Comparison of ENCODE assay signal across 1 cellular context in genomic region chr22:36977947-36978660, GRCh38.
TF ChIP-seq lines count a peak whose summit lies in the region.

No MANE protein-coding gene starts in this region.

TF ChIP-seq in K562, 482 proteins besides CTCF, POLR2A, EP300 and RAD21 (continued from another document and continues in another):
- TF ChIP-seq ZBTB40 (IDR thresholded peaks at IDR 0.05) (peak; percentile 59), ZBTB40 (CRISPR knock-in tag; IDR thresholded peaks at IDR 0.05) (no peak), ZNF589 (CRISPR knock-in tag; IDR thresholded peaks at IDR 0.05; ENCODE audit: low read depth) (no peak), ZNF75A (CRISPR knock-in tag; IDR thresholded peaks at IDR 0.05) (no peak), ZMIZ1 (IDR thresholded peaks at IDR 0.05; ENCODE audit: low read depth in 2 of 2, low read length in 2 of 2) (0 out of 4 replicates have a peak, but pooled peaks of 1 of the 2 experiments have one; percentile 4), RNF2 (IDR thresholded peaks at IDR 0.05) (no peak), JUND (IDR thresholded peaks at IDR 0.05; ENCODE audit: borderline replicate concordance, low read depth, low read length) (peak; percentile 46; the same call in 1 of the 2 replicates), JUND (tag; IDR thresholded peaks at IDR 0.05; ENCODE audit: borderline replicate concordance, low read depth, low read length) (peak; percentile 3; the same call in 1 of the 3 replicates), PKNOX1 (IDR thresholded peaks at IDR 0.05) (peak; percentile 81), FOSL1 (tag; conservative IDR thresholded peaks at IDR 0.05) (0 out of 2 replicates have a peak, but pooled peaks have one; percentile 14), EP400 (IDR thresholded peaks at IDR 0.05) (0 out of 2 replicates have a peak, but pooled peaks have one; percentile 20), GABPA (tag; conservative IDR thresholded peaks at IDR 0.05; ENCODE audit: low read depth) (peak; percentile 74), XRCC5 (IDR thresholded peaks at IDR 0.05; ENCODE audit: low read depth, low read length) (0 out of 2 replicates have a peak, but pooled peaks have one; percentile 49), ATF7 (IDR thresholded peaks at IDR 0.05) (0 out of 2 replicates have a peak, but pooled peaks have one; percentile 14), TAF9B (IDR thresholded peaks at IDR 0.05; ENCODE audit: partially characterized antibody) (peak; percentile 12), DEAF1 (CRISPR knock-in tag; IDR thresholded peaks at IDR 0.05) (peak; percentile 56), MEIS2 (IDR thresholded peaks at IDR 0.05; ENCODE audit: partially characterized antibody) (peak; percentile 60), CEBPG (CRISPR knock-in tag; IDR thresholded peaks at IDR 0.05) (no peak), CEBPG (tag; conservative IDR thresholded peaks at IDR 0.05 in 1 of 2, IDR thresholded peaks at IDR 0.05 in 1 of 2) (0 out of 4 replicates have a peak, but pooled peaks have one; percentile 18 to 26), HINFP (tag; conservative IDR thresholded peaks at IDR 0.05; ENCODE audit: low read depth) (peak; percentile 96), KLF16 (IDR thresholded peaks at IDR 0.05) (0 out of 2 replicates have a peak, but pooled peaks have one; percentile 12), CREM (IDR thresholded peaks at IDR 0.05; ENCODE audit: low read depth) (peak; percentile 82), ZBTB11 (CRISPR knock-in tag; IDR thresholded peaks at IDR 0.05) (peak in 1 of 3 experiments; percentile 64; a peak in 1 of 6 replicates), TFAP4 (CRISPR knock-in tag; IDR thresholded peaks at IDR 0.05; ENCODE audit: borderline replicate concordance) (peak; percentile 45; the same call in 1 of the 2 replicates), CREB1 (IDR thresholded peaks at IDR 0.05) (no peak), CREB1 (CRISPR knock-in tag; IDR thresholded peaks at IDR 0.05) (peak; percentile 71), CTCFL (IDR thresholded peaks at IDR 0.05; ENCODE audit: borderline replicate concordance, insufficient read depth, low read depth, low read length, poor library complexity, severe bottlenecking) (peak; percentile 1), RCOR1 (IDR thresholded peaks at IDR 0.05; ENCODE audit: borderline replicate concordance in 1 of 2, low read depth in 2 of 2, low read length in 2 of 2) (peak in 1 of 2 experiments; percentile 70; a peak in 1 of 4 replicates), YBX1 (IDR thresholded peaks at IDR 0.05) (no peak), POLR3G (IDR thresholded peaks at IDR 0.05; ENCODE audit: extremely low read depth, insufficient read length, insufficient replicate concordance) (no peak)
